1 cellular context compared by ENCODE assay signal in the genomic region with DNA sequence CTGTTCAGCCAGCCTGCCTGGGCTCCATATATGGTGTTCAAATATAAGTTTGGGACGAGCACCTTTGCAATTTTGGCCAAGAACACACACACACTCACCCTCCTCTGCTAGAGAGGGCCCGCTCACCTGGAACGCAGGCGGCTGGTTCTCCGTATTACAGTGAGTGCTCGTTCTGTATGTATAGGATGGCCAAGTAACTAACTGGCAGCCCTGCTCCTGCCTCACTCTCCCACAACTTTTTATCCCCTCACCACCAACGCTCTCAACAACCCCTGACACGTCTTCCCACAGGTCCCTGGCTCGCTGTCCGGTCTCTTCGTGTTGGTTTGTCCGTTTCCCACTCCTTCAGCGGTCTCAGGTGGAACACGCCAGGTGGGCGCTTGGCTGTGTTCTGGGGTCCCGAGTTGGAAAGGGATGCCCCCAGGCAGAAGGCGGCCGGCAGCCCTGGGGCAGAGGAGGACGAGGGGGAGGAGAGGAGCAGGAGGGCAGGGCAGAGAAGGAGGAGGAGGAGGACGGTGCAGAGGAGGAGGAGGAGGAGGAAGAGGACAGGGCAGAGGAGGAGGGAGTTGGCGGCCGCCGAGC.
TF ChIP-seq lines count a peak whose summit lies in the region.

No MANE protein-coding gene starts in this region.

TF ChIP-seq in HCT116, 20 proteins besides CTCF, POLR2A, EP300 and RAD21 (continued from another document):
- TF ChIP-seq ELF1 (IDR thresholded peaks at IDR 0.05; ENCODE audit: borderline replicate concordance, low read depth) (no peak), EGR1 (IDR thresholded peaks at IDR 0.05; ENCODE audit: low read depth) (no peak), YY1 (IDR thresholded peaks at IDR 0.05; ENCODE audit: extremely low read depth, insufficient replicate concordance, low read depth, low read length) (no peak), CBX3 (IDR thresholded peaks at IDR 0.05; ENCODE audit: low read depth) (no peak)
- TF ChIP-seq, protein P1, sequence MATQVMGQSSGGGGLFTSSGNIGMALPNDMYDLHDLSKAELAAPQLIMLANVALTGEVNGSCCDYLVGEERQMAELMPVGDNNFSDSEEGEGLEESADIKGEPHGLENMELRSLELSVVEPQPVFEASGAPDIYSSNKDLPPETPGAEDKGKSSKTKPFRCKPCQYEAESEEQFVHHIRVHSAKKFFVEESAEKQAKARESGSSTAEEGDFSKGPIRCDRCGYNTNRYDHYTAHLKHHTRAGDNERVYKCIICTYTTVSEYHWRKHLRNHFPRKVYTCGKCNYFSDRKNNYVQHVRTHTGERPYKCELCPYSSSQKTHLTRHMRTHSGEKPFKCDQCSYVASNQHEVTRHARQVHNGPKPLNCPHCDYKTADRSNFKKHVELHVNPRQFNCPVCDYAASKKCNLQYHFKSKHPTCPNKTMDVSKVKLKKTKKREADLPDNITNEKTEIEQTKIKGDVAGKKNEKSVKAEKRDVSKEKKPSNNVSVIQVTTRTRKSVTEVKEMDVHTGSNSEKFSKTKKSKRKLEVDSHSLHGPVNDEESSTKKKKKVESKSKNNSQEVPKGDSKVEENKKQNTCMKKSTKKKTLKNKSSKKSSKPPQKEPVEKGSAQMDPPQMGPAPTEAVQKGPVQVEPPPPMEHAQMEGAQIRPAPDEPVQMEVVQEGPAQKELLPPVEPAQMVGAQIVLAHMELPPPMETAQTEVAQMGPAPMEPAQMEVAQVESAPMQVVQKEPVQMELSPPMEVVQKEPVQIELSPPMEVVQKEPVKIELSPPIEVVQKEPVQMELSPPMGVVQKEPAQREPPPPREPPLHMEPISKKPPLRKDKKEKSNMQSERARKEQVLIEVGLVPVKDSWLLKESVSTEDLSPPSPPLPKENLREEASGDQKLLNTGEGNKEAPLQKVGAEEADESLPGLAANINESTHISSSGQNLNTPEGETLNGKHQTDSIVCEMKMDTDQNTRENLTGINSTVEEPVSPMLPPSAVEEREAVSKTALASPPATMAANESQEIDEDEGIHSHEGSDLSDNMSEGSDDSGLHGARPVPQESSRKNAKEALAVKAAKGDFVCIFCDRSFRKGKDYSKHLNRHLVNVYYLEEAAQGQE (IDR thresholded peaks at IDR 0.05; ENCODE audit: low read depth): no peak
TF ChIP-seq in HCT116: peak in this region for 0.
